1 cellular context compared by ENCODE assay signal in the genomic region with DNA sequence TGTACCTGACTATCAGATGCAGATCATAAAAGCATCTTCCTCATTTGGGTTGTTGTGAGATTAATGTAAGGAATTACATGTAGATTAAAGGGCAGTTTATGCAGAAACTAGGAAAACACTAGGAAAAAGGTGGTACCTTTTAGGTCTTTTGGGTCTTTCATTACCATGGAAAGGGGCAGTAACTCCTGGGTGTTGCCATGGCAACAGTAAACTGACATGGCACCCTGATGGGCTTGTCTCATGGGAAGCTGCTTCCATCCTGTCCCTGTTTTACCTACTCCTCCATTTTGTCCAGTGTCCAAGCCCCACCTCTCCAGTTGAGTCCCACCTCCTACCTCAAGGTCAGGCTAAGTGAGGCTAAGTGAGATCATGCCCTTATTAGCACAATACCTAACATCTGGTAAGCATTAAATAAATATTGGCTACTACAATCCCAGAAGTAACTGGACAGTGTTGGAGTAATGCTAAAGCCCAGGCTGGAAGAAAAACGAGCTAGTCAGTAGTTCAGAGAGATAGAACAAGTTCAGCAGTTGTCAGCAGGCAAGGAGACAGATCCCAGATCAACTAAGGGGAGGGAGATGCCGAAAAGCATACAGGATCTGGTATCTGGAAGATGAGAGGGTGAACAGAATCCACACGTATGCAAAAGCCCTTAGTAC.
TF ChIP-seq lines count a peak whose summit lies in the region.

No MANE protein-coding gene starts in this region.

TF ChIP-seq in SK-N-SH, 30 proteins besides CTCF, POLR2A, EP300 and RAD21:
- TF ChIP-seq YY1 (IDR thresholded peaks at IDR 0.05; ENCODE audit: low read depth) = no peak
- peak; percentile 36; the same call in 1 of the 2 replicates for TF ChIP-seq GATA2 (CRISPR knock-in tag; IDR thresholded peaks at IDR 0.05)
- TF ChIP-seq SMC3 (IDR thresholded peaks at IDR 0.05; ENCODE audit: low read depth, low read length) = no peak
- peak; percentile 14; the same call in 1 of the 2 replicates for TF ChIP-seq TCF12 (IDR thresholded peaks at IDR 0.05)
